ENCODE assay signal across 1 cellular context in the genomic region with DNA sequence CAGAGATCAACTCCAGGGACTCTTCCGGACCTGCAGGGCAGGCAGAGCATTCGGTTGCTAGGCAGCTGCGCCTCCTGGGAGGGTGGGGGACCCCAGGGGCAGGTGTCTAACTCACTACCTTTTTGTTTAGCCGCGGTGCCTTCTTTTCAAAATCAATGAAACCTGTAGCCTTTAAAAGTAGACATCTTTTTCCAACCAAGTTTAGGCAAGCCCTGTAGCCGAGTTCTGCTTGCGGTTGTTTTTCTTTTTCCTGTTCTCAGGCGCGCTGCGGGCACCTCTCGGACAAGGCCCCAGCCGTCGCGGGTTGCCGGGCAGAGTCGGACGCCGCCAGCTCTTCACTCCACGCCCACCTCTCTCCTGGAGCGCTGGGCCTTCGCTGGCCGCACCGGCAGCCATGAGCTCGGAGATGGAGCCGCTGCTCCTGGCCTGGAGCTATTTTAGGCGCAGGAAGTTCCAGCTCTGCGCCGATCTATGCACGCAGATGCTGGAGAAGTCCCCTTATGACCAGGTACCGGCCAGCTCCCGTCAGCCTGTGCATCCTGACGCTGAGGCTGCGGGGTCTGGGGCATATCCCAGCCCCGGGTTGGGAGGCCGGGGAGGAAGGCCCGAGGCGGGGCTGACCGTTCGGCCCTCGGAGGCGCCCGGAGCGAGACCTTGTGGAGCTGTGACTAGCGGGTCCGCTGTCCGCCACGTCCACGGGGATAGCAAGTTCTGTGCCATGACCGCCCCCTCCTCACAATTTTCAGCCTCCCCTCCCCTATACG.
TF ChIP-seq lines count a peak whose summit lies in the region.

A gene (plus strand): TSS at position 338 of the 764 bp plus-strand sequence. CDS start 57 bp downstream, at position 395.

TF ChIP-seq in HepG2, 621 proteins besides CTCF, POLR2A, EP300 and RAD21 (continued from another document and continues in another):
- TF ChIP-seq TGIF2 (CRISPR knock-in tag; IDR thresholded peaks at IDR 0.05) = no peak
- peak; percentile 14; the same call in 1 of the 2 replicates for TF ChIP-seq SOX5 (CRISPR knock-in tag; IDR thresholded peaks at IDR 0.05; ENCODE audit: borderline replicate concordance)
- TF ChIP-seq ZFP62 (CRISPR knock-in tag; IDR thresholded peaks at IDR 0.05) = no peak
- TF ChIP-seq, protein P1, sequence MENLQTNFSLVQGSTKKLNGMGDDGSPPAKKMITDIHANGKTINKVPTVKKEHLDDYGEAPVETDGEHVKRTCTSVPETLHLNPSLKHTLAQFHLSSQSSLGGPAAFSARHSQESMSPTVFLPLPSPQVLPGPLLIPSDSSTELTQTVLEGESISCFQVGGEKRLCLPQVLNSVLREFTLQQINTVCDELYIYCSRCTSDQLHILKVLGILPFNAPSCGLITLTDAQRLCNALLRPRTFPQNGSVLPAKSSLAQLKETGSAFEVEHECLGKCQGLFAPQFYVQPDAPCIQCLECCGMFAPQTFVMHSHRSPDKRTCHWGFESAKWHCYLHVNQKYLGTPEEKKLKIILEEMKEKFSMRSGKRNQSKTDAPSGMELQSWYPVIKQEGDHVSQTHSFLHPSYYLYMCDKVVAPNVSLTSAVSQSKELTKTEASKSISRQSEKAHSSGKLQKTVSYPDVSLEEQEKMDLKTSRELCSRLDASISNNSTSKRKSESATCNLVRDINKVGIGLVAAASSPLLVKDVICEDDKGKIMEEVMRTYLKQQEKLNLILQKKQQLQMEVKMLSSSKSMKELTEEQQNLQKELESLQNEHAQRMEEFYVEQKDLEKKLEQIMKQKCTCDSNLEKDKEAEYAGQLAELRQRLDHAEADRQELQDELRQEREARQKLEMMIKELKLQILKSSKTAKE (CRISPR knock-in tag; IDR thresholded peaks at IDR 0.05; ENCODE audit: borderline replicate concordance) = no peak
- no peak for TF ChIP-seq SIX1 (CRISPR knock-in tag; IDR thresholded peaks at IDR 0.05; ENCODE audit: borderline replicate concordance)
- TF ChIP-seq, protein P2, sequence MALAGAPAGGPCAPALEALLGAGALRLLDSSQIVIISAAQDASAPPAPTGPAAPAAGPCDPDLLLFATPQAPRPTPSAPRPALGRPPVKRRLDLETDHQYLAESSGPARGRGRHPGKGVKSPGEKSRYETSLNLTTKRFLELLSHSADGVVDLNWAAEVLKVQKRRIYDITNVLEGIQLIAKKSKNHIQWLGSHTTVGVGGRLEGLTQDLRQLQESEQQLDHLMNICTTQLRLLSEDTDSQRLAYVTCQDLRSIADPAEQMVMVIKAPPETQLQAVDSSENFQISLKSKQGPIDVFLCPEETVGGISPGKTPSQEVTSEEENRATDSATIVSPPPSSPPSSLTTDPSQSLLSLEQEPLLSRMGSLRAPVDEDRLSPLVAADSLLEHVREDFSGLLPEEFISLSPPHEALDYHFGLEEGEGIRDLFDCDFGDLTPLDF (CRISPR knock-in tag; IDR thresholded peaks at IDR 0.05) = 0 out of 2 replicates have a peak, but pooled peaks have one; percentile 56
- TF ChIP-seq ZNF530 (CRISPR knock-in tag; IDR thresholded peaks at IDR 0.05; ENCODE audit: low read depth) = no peak
- TF ChIP-seq ZMYM2 (CRISPR knock-in tag; IDR thresholded peaks at IDR 0.05) = no peak
- TF ChIP-seq HNF4A (CRISPR knock-in tag; IDR thresholded peaks at IDR 0.05) = peak; percentile 20
- TF ChIP-seq SAFB2 (CRISPR knock-in tag; IDR thresholded peaks at IDR 0.05; ENCODE audit: borderline replicate concordance, low read depth) = no peak
- no peak; the same call in 1 of the 2 replicates for TF ChIP-seq NFATC3 (CRISPR knock-in tag; IDR thresholded peaks at IDR 0.05)
- TF ChIP-seq ZNF264 (CRISPR knock-in tag; IDR thresholded peaks at IDR 0.05) = peak; percentile 59; the same call in 1 of the 2 replicates
- TF ChIP-seq SSRP1 (CRISPR knock-in tag; IDR thresholded peaks at IDR 0.05) = no peak
- TF ChIP-seq ZNF207 (IDR thresholded peaks at IDR 0.05; ENCODE audit: borderline replicate concordance) = no peak
- TF ChIP-seq, protein P3, sequence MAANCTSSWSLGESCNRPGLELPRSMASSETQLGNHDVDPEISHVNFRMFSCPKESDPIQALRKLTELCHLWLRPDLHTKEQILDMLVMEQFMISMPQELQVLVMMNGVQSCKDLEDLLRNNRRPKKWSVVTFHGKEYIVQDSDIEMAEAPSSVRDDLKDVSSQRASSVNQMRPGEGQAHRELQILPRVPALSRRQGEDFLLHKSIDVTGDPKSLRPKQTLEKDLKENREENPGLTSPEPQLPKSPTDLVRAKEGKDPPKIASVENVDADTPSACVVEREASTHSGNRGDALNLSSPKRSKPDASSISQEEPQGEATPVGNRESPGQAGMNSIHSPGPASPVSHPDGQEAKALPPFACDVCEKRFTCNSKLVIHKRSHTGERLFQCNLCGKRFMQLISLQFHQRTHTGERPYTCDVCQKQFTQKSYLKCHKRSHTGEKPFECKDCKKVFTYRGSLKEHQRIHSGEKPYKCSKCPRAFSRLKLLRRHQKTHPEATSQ (CRISPR knock-in tag; IDR thresholded peaks at IDR 0.05; ENCODE audit: borderline replicate concordance) = no peak
- TF ChIP-seq NR2F6 (IDR thresholded peaks at IDR 0.05) = no peak
- TF ChIP-seq NR2F6 (CRISPR knock-in tag; IDR thresholded peaks at IDR 0.05) = 0 out of 2 replicates have a peak, but pooled peaks have one; percentile 34
- TF ChIP-seq, protein P4, sequence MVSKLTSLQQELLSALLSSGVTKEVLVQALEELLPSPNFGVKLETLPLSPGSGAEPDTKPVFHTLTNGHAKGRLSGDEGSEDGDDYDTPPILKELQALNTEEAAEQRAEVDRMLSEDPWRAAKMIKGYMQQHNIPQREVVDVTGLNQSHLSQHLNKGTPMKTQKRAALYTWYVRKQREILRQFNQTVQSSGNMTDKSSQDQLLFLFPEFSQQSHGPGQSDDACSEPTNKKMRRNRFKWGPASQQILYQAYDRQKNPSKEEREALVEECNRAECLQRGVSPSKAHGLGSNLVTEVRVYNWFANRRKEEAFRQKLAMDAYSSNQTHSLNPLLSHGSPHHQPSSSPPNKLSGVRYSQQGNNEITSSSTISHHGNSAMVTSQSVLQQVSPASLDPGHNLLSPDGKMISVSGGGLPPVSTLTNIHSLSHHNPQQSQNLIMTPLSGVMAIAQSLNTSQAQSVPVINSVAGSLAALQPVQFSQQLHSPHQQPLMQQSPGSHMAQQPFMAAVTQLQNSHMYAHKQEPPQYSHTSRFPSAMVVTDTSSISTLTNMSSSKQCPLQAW (CRISPR knock-in tag; IDR thresholded peaks at IDR 0.05) = peak; percentile 52; the same call in 1 of the 2 replicates
- 0 out of 2 replicates have a peak, but pooled peaks have one; percentile 65 for TF ChIP-seq CHCHD3 (CRISPR knock-in tag; IDR thresholded peaks at IDR 0.05)
- TF ChIP-seq ZNF703 (CRISPR knock-in tag; IDR thresholded peaks at IDR 0.05; ENCODE audit: borderline replicate concordance) = no peak
- TF ChIP-seq ZZZ3 (CRISPR knock-in tag; IDR thresholded peaks at IDR 0.05; ENCODE audit: borderline replicate concordance) = no peak; the same call in 1 of the 2 replicates
- TF ChIP-seq SP4 (CRISPR knock-in tag; IDR thresholded peaks at IDR 0.05) = peak; percentile 82
- no peak for TF ChIP-seq SNRNP70 (IDR thresholded peaks at IDR 0.05; ENCODE audit: low read depth, low read length)
- TF ChIP-seq NCOR1 (IDR thresholded peaks at IDR 0.05; ENCODE audit: borderline replicate concordance, low read length) = 0 out of 2 replicates have a peak, but pooled peaks have one; percentile 19
- no peak for TF ChIP-seq DNMT3B (CRISPR knock-in tag; conservative IDR thresholded peaks at IDR 0.05)
- TF ChIP-seq, protein P5, sequence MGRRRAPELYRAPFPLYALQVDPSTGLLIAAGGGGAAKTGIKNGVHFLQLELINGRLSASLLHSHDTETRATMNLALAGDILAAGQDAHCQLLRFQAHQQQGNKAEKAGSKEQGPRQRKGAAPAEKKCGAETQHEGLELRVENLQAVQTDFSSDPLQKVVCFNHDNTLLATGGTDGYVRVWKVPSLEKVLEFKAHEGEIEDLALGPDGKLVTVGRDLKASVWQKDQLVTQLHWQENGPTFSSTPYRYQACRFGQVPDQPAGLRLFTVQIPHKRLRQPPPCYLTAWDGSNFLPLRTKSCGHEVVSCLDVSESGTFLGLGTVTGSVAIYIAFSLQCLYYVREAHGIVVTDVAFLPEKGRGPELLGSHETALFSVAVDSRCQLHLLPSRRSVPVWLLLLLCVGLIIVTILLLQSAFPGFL (CRISPR knock-in tag; IDR thresholded peaks at IDR 0.05) = no peak
- peak; percentile 78; the same call in 1 of the 2 replicates for TF ChIP-seq THAP11 (CRISPR knock-in tag; IDR thresholded peaks at IDR 0.05)
- TF ChIP-seq, protein P6, sequence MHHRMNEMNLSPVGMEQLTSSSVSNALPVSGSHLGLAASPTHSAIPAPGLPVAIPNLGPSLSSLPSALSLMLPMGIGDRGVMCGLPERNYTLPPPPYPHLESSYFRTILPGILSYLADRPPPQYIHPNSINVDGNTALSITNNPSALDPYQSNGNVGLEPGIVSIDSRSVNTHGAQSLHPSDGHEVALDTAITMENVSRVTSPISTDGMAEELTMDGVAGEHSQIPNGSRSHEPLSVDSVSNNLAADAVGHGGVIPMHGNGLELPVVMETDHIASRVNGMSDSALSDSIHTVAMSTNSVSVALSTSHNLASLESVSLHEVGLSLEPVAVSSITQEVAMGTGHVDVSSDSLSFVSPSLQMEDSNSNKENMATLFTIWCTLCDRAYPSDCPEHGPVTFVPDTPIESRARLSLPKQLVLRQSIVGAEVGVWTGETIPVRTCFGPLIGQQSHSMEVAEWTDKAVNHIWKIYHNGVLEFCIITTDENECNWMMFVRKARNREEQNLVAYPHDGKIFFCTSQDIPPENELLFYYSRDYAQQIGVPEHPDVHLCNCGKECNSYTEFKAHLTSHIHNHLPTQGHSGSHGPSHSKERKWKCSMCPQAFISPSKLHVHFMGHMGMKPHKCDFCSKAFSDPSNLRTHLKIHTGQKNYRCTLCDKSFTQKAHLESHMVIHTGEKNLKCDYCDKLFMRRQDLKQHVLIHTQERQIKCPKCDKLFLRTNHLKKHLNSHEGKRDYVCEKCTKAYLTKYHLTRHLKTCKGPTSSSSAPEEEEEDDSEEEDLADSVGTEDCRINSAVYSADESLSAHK (CRISPR knock-in tag; IDR thresholded peaks at IDR 0.05; ENCODE audit: borderline replicate concordance) = no peak
- peak; percentile 38; the same call in 1 of the 2 replicates for TF ChIP-seq HCFC1 (IDR thresholded peaks at IDR 0.05; ENCODE audit: low read depth, low read length)
- 0 out of 2 replicates have a peak, but pooled peaks have one; percentile 82 for TF ChIP-seq CAMTA2 (CRISPR knock-in tag; IDR thresholded peaks at IDR 0.05; ENCODE audit: borderline replicate concordance)
- TF ChIP-seq, protein P7, sequence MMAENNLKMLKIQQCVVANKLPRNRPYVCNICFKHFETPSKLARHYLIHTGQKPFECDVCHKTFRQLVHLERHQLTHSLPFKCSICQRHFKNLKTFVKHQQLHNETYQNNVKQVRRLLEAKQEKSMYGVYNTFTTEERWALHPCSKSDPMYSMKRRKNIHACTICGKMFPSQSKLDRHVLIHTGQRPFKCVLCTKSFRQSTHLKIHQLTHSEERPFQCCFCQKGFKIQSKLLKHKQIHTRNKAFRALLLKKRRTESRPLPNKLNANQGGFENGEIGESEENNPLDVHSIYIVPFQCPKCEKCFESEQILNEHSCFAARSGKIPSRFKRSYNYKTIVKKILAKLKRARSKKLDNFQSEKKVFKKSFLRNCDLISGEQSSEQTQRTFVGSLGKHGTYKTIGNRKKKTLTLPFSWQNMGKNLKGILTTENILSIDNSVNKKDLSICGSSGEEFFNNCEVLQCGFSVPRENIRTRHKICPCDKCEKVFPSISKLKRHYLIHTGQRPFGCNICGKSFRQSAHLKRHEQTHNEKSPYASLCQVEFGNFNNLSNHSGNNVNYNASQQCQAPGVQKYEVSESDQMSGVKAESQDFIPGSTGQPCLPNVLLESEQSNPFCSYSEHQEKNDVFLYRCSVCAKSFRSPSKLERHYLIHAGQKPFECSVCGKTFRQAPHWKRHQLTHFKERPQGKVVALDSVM (CRISPR knock-in tag; IDR thresholded peaks at IDR 0.05) = peak; percentile 98
- no peak for TF ChIP-seq NFE2L2 (IDR thresholded peaks at IDR 0.05; ENCODE audit: low read length)
- TF ChIP-seq ZNF83 (CRISPR knock-in tag; IDR thresholded peaks at IDR 0.05; ENCODE audit: borderline replicate concordance) = no peak
- peak; percentile 61; the same call in 1 of the 2 replicates for TF ChIP-seq BORCS8-MEF2B (CRISPR knock-in tag; IDR thresholded peaks at IDR 0.05)
- peak; percentile 51; the same call in 1 of the 2 replicates for TF ChIP-seq SNAI1 (CRISPR knock-in tag; IDR thresholded peaks at IDR 0.05; ENCODE audit: borderline replicate concordance)
- TF ChIP-seq, protein P8, sequence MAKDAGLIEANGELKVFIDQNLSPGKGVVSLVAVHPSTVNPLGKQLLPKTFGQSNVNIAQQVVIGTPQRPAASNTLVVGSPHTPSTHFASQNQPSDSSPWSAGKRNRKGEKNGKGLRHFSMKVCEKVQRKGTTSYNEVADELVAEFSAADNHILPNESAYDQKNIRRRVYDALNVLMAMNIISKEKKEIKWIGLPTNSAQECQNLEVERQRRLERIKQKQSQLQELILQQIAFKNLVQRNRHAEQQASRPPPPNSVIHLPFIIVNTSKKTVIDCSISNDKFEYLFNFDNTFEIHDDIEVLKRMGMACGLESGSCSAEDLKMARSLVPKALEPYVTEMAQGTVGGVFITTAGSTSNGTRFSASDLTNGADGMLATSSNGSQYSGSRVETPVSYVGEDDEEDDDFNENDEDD (CRISPR knock-in tag; IDR thresholded peaks at IDR 0.05; ENCODE audit: borderline replicate concordance) = peak; percentile 37; the same call in 1 of the 2 replicates
- no peak for TF ChIP-seq ZFP36L1 (CRISPR knock-in tag; IDR thresholded peaks at IDR 0.05)
- peak; percentile 98 for TF ChIP-seq RFX5 (IDR thresholded peaks at IDR 0.05; ENCODE audit: low read depth, low read length)
- no peak; the same call in 1 of the 2 replicates for TF ChIP-seq SMYD3 (CRISPR knock-in tag; IDR thresholded peaks at IDR 0.05)
- TF ChIP-seq SMAD3 (CRISPR knock-in tag; IDR thresholded peaks at IDR 0.05) = no peak; the same call in 1 of the 2 replicates
- TF ChIP-seq, protein P9, sequence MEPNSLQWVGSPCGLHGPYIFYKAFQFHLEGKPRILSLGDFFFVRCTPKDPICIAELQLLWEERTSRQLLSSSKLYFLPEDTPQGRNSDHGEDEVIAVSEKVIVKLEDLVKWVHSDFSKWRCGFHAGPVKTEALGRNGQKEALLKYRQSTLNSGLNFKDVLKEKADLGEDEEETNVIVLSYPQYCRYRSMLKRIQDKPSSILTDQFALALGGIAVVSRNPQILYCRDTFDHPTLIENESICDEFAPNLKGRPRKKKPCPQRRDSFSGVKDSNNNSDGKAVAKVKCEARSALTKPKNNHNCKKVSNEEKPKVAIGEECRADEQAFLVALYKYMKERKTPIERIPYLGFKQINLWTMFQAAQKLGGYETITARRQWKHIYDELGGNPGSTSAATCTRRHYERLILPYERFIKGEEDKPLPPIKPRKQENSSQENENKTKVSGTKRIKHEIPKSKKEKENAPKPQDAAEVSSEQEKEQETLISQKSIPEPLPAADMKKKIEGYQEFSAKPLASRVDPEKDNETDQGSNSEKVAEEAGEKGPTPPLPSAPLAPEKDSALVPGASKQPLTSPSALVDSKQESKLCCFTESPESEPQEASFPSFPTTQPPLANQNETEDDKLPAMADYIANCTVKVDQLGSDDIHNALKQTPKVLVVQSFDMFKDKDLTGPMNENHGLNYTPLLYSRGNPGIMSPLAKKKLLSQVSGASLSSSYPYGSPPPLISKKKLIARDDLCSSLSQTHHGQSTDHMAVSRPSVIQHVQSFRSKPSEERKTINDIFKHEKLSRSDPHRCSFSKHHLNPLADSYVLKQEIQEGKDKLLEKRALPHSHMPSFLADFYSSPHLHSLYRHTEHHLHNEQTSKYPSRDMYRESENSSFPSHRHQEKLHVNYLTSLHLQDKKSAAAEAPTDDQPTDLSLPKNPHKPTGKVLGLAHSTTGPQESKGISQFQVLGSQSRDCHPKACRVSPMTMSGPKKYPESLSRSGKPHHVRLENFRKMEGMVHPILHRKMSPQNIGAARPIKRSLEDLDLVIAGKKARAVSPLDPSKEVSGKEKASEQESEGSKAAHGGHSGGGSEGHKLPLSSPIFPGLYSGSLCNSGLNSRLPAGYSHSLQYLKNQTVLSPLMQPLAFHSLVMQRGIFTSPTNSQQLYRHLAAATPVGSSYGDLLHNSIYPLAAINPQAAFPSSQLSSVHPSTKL (CRISPR knock-in tag; IDR thresholded peaks at IDR 0.05) = peak; percentile 61
- TF ChIP-seq HES4 (CRISPR knock-in tag; IDR thresholded peaks at IDR 0.05; ENCODE audit: borderline replicate concordance) = peak; percentile 56; the same call in 1 of the 2 replicates
